ENCODE assay signal across 8 cellular contexts in genomic region chr3:149085828-149086231, GRCh38. TPM values are rescaled to one million over a fixed set of nuclear protein-coding genes. Genes with fewer than 3 reads are reported as not detected.
DNase-seq lines count a peak whose midpoint lies in the region; ATAC-seq and TF ChIP-seq lines count a peak whose summit lies in the region.

No MANE protein-coding gene starts in this region.

- H3K27ac ChIP-seq in vagina: peak overlapping the region; percentile 31

- H3K27me3 ChIP-seq in mucosa of stomach (ENCODE audit: control insufficient read depth, insufficient read depth, low read length) (no peaks in the 10 kb centered on the region), vagina (no peaks in the 10 kb centered on the region)

- H3K4me1 ChIP-seq in mucosa of stomach (ENCODE audit: control insufficient read depth, insufficient read depth, low read length): no peaks in the 10 kb centered on the region
- H3K4me1 ChIP-seq in vagina: peaks cover 12% of the 10 kb centered on the region

- peak overlapping the region; percentile 95 for H3K4me3 ChIP-seq in epithelial cell of proximal tubule (ENCODE audit: low read depth, low read length)
- H3K4me3 ChIP-seq in mucosa of stomach (ENCODE audit: low read length): peak overlapping the region; percentile 78
- H3K4me3 ChIP-seq in vagina: peak overlapping the region; percentile 61 to 69

- intact Hi-C loops in vagina (cut with DNase I): no loop called here

- H3K4me3 Mint-ChIP-seq in T-cell: peak overlapping the region; percentile 94 to 97 (median 96)

- no peak for TF ChIP-seq CTCF in GM20000 (IDR thresholded peaks at IDR 0.05; ENCODE audit: extremely low read depth, missing control alignments)
- no peak for TF ChIP-seq CTCF in epithelial cell of proximal tubule (conservative IDR thresholded peaks at IDR 0.05; ENCODE audit: low read depth, low read length)
- TF ChIP-seq CTCF in vagina (IDR thresholded peaks at IDR 0.05): no peak

- TF ChIP-seq POLR2A in vagina (IDR thresholded peaks at IDR 0.05): no peak

- peak overlapping the region; percentile 75 to 93 for H3K27ac Mint-ChIP-seq in T-cell

- POLR2A ChIA-PET in T-cell (lab: Charles Lee): no interaction called here

- no peaks in the 10 kb centered on the region for H3K27me3 Mint-ChIP-seq in T-cell

- peaks cover 12% of the 10 kb centered on the region for H3K36me3 Mint-ChIP-seq in T-cell

- peak; percentile 69 for DNase-seq in NCI-H146 treated with DMSO at 0.1 percent for 48 hours (lab: John Stamatoyannopoulos, UW; ENCODE audit: unreplicated experiment)
- no peak for DNase-seq in NCI-H146 (lab: John Stamatoyannopoulos, UW)
- peak; percentile 31 for DNase-seq in GM20000 (ENCODE audit: low spot score)
- peak in 16 of 34 experiments; percentile 3 to 26 (median 8) for DNase-seq in T-cell
- DNase-seq in epithelial cell of proximal tubule (ENCODE audit: low read depth): no peak
- DNase-seq in vagina (ENCODE audit: extremely low spot score in 2 of 2): no peak

- H3K36me3 ChIP-seq in mucosa of stomach (ENCODE audit: control insufficient read depth, insufficient read depth, low read length) (no peaks in the 10 kb centered on the region), vagina (no peaks in the 10 kb centered on the region)

- H3K9me3 ChIP-seq in mucosa of stomach (ENCODE audit: control insufficient read depth, low read length) (no peaks in the 10 kb centered on the region), vagina (no peaks in the 10 kb centered on the region)

- CTCF ChIA-PET in T-cell (lab: Charles Lee): no interaction called here

- peaks cover 22 to 26% (median 23%) of the 10 kb centered on the region in 3 donors for H3K4me1 Mint-ChIP-seq in T-cell

- no peaks in the 10 kb centered on the region for H3K9me3 Mint-ChIP-seq in T-cell

- peak overlapping the region; percentile 67 for H3K9ac ChIP-seq in mucosa of stomach (ENCODE audit: low read length)

- ATAC-seq in HG03558 (IDR thresholded peaks at IDR 0.05; ENCODE audit: extremely low read depth, unreplicated experiment): peak; percentile 19
- peak; percentile 41 to 47 (median 44) for ATAC-seq in T-cell (replicated peaks in 1 of 4)

RNA-seq across cellular contexts. Expression of gene HLTF, which starts 0.5 kb away (rescaled TPM):
- 10 to 100 TPM; 12.5 to 25.4 (median 19.1) TPM for total RNA-seq in T-cell
- 24.4 and 34.5 TPM in 2 replicates for total RNA-seq in epithelial cell of proximal tubule
- 27.0 TPM for total RNA-seq in vagina

RNA-seq across cellular contexts. Expression of gene HPS3, which starts 43.6 kb away (rescaled TPM):
- total RNA-seq in T-cell (10 to 100 TPM; 18.6 to 28.4 (median 21.5) TPM), epithelial cell of proximal tubule (30.7 and 32.7 TPM in 2 replicates), vagina (25.5 TPM)

Comparison
In these comparisons a context has a peak if more than half of its experiments do, and no peak if none do; other contexts are left out.
1. DNase-seq: peak in NCI-H146 treated with DMSO at 0.1 percent for 48 hours (single experiment) and GM20000 (single experiment); none in NCI-H146 (single experiment), epithelial cell of proximal tubule (single experiment) and vagina (0 of 2).
2. Peak in every context shown above with its lines, with median percentiles within 50 percentile points of each other: H3K4me3 ChIP-seq.